In genomic region chr12:84356224-84356623, GRCh38 we compare ENCODE assay signal across 3 cellular contexts.
"Had no signal": no experiment of that assay in that cellular context is flagged by ENCODE, and none has a peak within 500 bp of the region (broad histone marks: within the 10 kb centered on the region; RNA-seq: fewer than 3 reads in every experiment).

No MANE protein-coding gene starts in this region.

- DNase-seq: GDM1, GF-D8 had no signal

- H3K4me3 ChIP-seq: GM12878 had no signal

- ATAC-seq: GM12878 had no signal
